25 cellular contexts compared by ENCODE assay signal in the genomic region with DNA sequence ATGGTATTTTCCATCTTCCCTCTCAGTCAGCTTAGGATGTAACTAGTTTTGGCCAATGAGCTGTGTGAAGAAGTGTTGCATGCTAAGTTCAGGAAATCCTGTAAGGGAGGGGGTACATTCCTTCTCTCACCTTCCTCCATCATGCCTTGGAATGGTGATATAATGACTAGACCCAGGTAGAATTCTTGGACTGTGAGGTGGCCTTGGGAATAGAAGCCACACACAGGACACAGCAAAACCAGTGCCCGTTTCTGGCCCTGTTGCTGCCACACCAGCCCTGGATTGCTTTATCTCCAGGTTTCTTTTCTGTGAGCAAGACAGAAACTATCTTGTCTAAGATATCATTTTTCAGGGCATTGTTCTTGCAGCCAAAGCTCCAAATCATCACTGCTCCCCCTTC.
"Had no signal": no experiment of that assay in that cellular context is flagged by ENCODE, and none has a peak within 500 bp of the region (broad histone marks: within the 10 kb centered on the region; RNA-seq: fewer than 3 reads in every experiment).

No MANE protein-coding gene starts in this region.

- FAIRE-seq: endothelial cell of umbilical vein, keratinocyte had no signal

- H3K4me1 Mint-ChIP-seq: naive B cell; neural crest cell; stimulated activated naive B cell treated with anti-CD40 and anti-IgM and Interleukin-4, amounts not matched to agents 10 μg/mL and 1 μg/mL and 100 μg/mL, for 72 hours had no signal

- H3K4me1 ChIP-seq: colonic mucosa, gastrocnemius medialis, psoas muscle, suprapubic skin, transverse colon, vagina had no signal

- DNase-seq: colonic mucosa; effector memory CD4-positive, alpha-beta T cell; gastrocnemius medialis; head of caudate nucleus; mesenchymal stem cell; mucosa of descending colon; naive B cell; psoas muscle; right cardiac atrium; stimulated activated CD4-positive, alpha-beta T cell treated with anti-CD3 and anti-CD28 coated beads, Interleukin-15, amount 100 ng/mL, for 24 hours; stimulated activated CD4-positive, alpha-beta T cell treated with anti-CD3 and anti-CD28 coated beads, Interleukin-2, amount 100 ng/mL, for 48 hours; stimulated activated naive B cell treated with anti-CD40 and anti-IgM and Interleukin-4, amounts not matched to agents 10 μg/mL and 1 μg/mL and 100 μg/mL, for 72 hours; transverse colon had no signal

- H3K4me3 Mint-ChIP-seq: dendritic cell treated with granulocyte-macrophage colony-stimulating factor and Interleukin-4, amounts not matched to agents 40 ng/mL and 50 ng/mL, for 4 days; mesothelial cell of epicardium; naive B cell; natural killer cell treated with Interleukin-12 subunit alpha and Interleukin-12 subunit beta and Interleukin-15 and Interleukin-18, amount 100 ng/mL, for 72 hours; neural crest cell; stimulated activated naive B cell treated with anti-CD40 and anti-IgM and Interleukin-4, amounts not matched to agents 10 μg/mL and 1 μg/mL and 100 μg/mL, for 72 hours; stimulated activated naive CD8-positive, alpha-beta T cell treated with anti-CD3 and anti-CD28 coated beads, Interleukin-15, Interleukin-2, amounts not matched to agents 100 ng/mL and 50 ng/mL, for 24 hours had no signal

- H3K36me3 Mint-ChIP-seq: mesothelial cell of epicardium had no signal

- H3K27ac Mint-ChIP-seq: dendritic cell treated with granulocyte-macrophage colony-stimulating factor and Interleukin-4, amounts not matched to agents 40 ng/mL and 50 ng/mL, for 4 days; mesothelial cell of epicardium; natural killer cell treated with Interleukin-12 subunit alpha and Interleukin-12 subunit beta and Interleukin-15 and Interleukin-18, amount 100 ng/mL, for 72 hours; stimulated activated naive B cell treated with anti-CD40 and anti-IgM and Interleukin-4, amounts not matched to agents 10 μg/mL and 1 μg/mL and 100 μg/mL, for 72 hours; stimulated activated naive CD8-positive, alpha-beta T cell treated with anti-CD3 and anti-CD28 coated beads, Interleukin-15, Interleukin-2, amounts not matched to agents 100 ng/mL and 50 ng/mL, for 24 hours had no signal

- H3K4me3 ChIP-seq: colonic mucosa, gastrocnemius medialis, lung, mucosa of descending colon, psoas muscle, skin epidermis, suprapubic skin, transverse colon, vagina had no signal

- H3K9me3 ChIP-seq: colonic mucosa, gastrocnemius medialis, mucosa of descending colon, psoas muscle, suprapubic skin, transverse colon, vagina had no signal

- H3K9me3 Mint-ChIP-seq: natural killer cell treated with Interleukin-12 subunit alpha and Interleukin-12 subunit beta and Interleukin-15 and Interleukin-18, amount 100 ng/mL, for 72 hours had no signal

- H3K27me3 ChIP-seq: colonic mucosa, gastrocnemius medialis, suprapubic skin, transverse colon, vagina had no signal

- ATAC-seq: gastrocnemius medialis; left lobe of liver; mucosa of descending colon; natural killer cell treated with Interleukin-12 subunit alpha and Interleukin-12 subunit beta and Interleukin-15 and Interleukin-18, amount 100 ng/mL, for 72 hours; psoas muscle; right cardiac atrium; stimulated activated naive B cell treated with anti-CD40 and anti-IgM and Interleukin-4, amounts not matched to agents 10 μg/mL and 1 μg/mL and 100 μg/mL, for 72 hours had no signal

- H3K36me3 ChIP-seq: colonic mucosa, gastrocnemius medialis, suprapubic skin, transverse colon, vagina had no signal

- H3K27ac ChIP-seq: colonic mucosa, gastrocnemius medialis, psoas muscle, suprapubic skin, transverse colon, vagina had no signal
